Comparison of ENCODE assay signal across 9 cellular contexts in the genomic region with DNA sequence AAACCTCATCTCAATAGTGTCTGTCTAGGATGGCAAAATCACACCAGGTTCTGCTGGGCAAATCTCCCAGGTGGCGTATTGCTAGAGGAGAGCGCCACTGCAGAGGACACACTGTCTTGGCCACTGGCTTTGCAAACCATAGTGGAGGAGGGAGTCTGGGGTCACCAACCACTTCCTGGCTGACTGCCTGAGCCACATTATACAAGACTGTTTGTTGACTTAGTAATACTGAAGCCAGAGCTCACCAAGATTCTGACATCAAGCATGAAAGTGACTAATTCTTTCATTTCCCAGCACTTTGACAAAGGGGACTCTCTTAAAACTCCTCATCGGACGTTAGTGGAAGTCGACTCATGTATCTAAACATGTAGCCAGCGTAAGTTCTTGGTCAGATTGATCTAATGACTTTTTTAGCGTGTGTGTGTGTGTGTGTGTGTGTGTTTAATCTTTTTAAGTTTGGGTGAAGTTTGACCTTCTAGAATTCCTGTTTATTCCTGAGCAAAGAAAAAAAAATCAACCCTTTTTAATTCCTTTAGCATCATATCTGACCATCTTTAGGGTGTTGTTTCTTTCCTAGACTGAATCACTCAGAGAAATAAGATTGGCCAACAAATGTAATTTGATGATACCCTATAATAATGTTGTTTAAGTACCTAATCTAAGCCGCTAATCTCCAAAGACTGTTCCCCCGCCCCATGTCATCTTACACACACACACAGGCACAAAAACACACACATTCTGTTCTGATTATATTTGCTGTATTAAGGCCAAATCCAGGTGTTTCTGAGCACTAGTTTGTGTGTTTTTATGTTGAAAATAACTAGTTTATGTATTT. TPM values are rescaled to one million over a fixed set of nuclear protein-coding genes. Genes with fewer than 3 reads are reported as not detected.
DNase-seq lines count a peak whose midpoint lies in the region; ATAC-seq and TF ChIP-seq lines count a peak whose summit lies in the region.
"Had no signal": no experiment of that assay in that cellular context is flagged by ENCODE, and none has a peak within 500 bp of the region (broad histone marks: within the 10 kb centered on the region; RNA-seq: fewer than 3 reads in every experiment).

No MANE protein-coding gene starts in this region.

- POLR2A ChIA-PET in RWPE1 (lab: Yijun Ruan, JAX; ENCODE audit: low non-redundant PET): no interaction called here

- ATAC-seq in GM19023 (IDR thresholded peaks at IDR 0.05; ENCODE audit: unreplicated experiment) (peak; percentile 92), HG03135 (IDR thresholded peaks at IDR 0.05; ENCODE audit: unreplicated experiment) (peak; percentile 92)

- H3K27ac ChIP-seq in RWPE1: peak overlapping the region; percentile 56
- H3K27ac ChIP-seq: HL-60 had no signal

- H3K27me3 ChIP-seq in H7 (ENCODE audit: control insufficient read depth, insufficient read depth, low read length): no peaks in the 10 kb centered on the region

- H3K4me3 ChIP-seq in H7 (ENCODE audit: insufficient read depth, low read depth, low read length): no peak overlapping the region

- CTCF ChIA-PET in RWPE1 (lab: Yijun Ruan, JAX): interaction anchor here (2.3 kb wide), 1 partner anchor 84 kb away, joined by 13 read pairs; no protein-coding TSS in a partner anchor

- TF ChIP-seq CTCF in AG09319 (IDR thresholded peaks at IDR 0.05; ENCODE audit: low read depth, low read length) (no peak), RWPE1 (conservative IDR thresholded peaks at IDR 0.05; ENCODE audit: low read depth) (no peak)

- H3K36me3 ChIP-seq in H7 (replicated peaks; ENCODE audit: control insufficient read depth, insufficient read depth, low read length): no peaks in the 10 kb centered on the region; the same call in 1 of the 2 replicates

- DNase-seq in AG09319 (ENCODE audit: extremely low read depth, low read depth): peak; percentile 78
- DNase-seq in RWPE1 (ENCODE audit: low spot score): no peak
- DNase-seq in activated naive CD8-positive, alpha-beta T cell treated with anti-CD3 and anti-CD28 coated beads, Interleukin-2, amount 50 U/mL, for 16 hours (ENCODE audit: low read depth, low spot score): peak; percentile 22
- peak in 36 of 51 donors; percentile 7 to 80 (median 50) for DNase-seq in hypothalamus (lab: John Stamatoyannopoulos, UW)
- peak; percentile 42 for DNase-seq in stimulated activated CD4-positive, alpha-beta T cell treated with anti-CD3 and anti-CD28 coated beads, Interleukin-2, amount 100 ng/mL, for 4 hours (ENCODE audit: low read depth)
- no peak for DNase-seq in H7

RNA-seq across cellular contexts. Expression of a gene that starts 13.8 kb away (rescaled TPM):
- total RNA-seq in H7 (2014; rRNA removed; shearing (Covaris generic)): 22.3 and 25.3 TPM in 2 replicates

RNA-seq across cellular contexts. Expression of a gene that starts 24.5 kb away (rescaled TPM):
- total RNA-seq in H7 (2014; rRNA removed; shearing (Covaris generic)): 27.5 and 27.8 TPM in 2 replicates

Comparison
In these comparisons a context has a peak if more than half of its experiments do, and no peak if none do; other contexts are left out.
1. DNase-seq: peak in AG09319 (single experiment), activated naive CD8-positive, alpha-beta T cell treated with anti-CD3 and anti-CD28 coated beads, Interleukin-2, amount 50 U/mL, for 16 hours (single experiment), hypothalamus (36 of 51) and stimulated activated CD4-positive, alpha-beta T cell treated with anti-CD3 and anti-CD28 coated beads, Interleukin-2, amount 100 ng/mL, for 4 hours (single experiment); none in RWPE1 (single experiment) and H7 (single experiment).